Comparison of ENCODE assay signal across 1 cellular context in genomic region chr5:140328036-140328764, GRCh38.
TF ChIP-seq lines count a peak whose summit lies in the region.

No MANE protein-coding gene starts in this region.

TF ChIP-seq in K562, 482 proteins besides CTCF, POLR2A, EP300 and RAD21:
- TF ChIP-seq ZNF146 (CRISPR knock-in tag; IDR thresholded peaks at IDR 0.05; ENCODE audit: unreplicated experiment) = no peak
- TF ChIP-seq CEBPG (CRISPR knock-in tag; IDR thresholded peaks at IDR 0.05) = no peak
- peak in 1 of 2 experiments; percentile 79; a peak in 2 of 4 replicates for TF ChIP-seq CEBPG (tag; conservative IDR thresholded peaks at IDR 0.05 in 1 of 2, IDR thresholded peaks at IDR 0.05 in 1 of 2)
- TF ChIP-seq BHLHE40 (IDR thresholded peaks at IDR 0.05; ENCODE audit: low read length) = peak; percentile 16; the same call in 1 of the 2 replicates
- TF ChIP-seq CEBPB (tag; IDR thresholded peaks at IDR 0.05) = peak; percentile 80
- TF ChIP-seq DDX20 (tag; IDR thresholded peaks at IDR 0.05; ENCODE audit: low read depth) = no peak
